ENCODE assay signal across 13 cellular contexts in genomic region chr6:11214911-11215310, GRCh38. TPM values are rescaled to one million over a fixed set of nuclear protein-coding genes. Genes with fewer than 3 reads are reported as not detected.
A peak's percentile ranks its signal among the peaks of the same experiment; 100 is the strongest.
DNase-seq lines count a peak whose midpoint lies in the region; ATAC-seq, FAIRE-seq and TF ChIP-seq lines count a peak whose summit lies in the region.
"Had no signal": no experiment of that assay in that cellular context is flagged by ENCODE, and none has a peak within 500 bp of the region (broad histone marks: within the 10 kb centered on the region; RNA-seq: fewer than 3 reads in every experiment).

No MANE protein-coding gene starts in this region.

- H3K9me3 ChIP-seq in ascending aorta (no peaks in the 10 kb centered on the region), endothelial cell of umbilical vein (replicated peaks; ENCODE audit: control insufficient read depth, insufficient read depth, low read length) (no peaks in the 10 kb centered on the region), thyroid gland (no peaks in the 10 kb centered on the region)

- no peak for TF ChIP-seq POLR2A in endothelial cell of umbilical vein (IDR thresholded peaks at IDR 0.05; ENCODE audit: low read depth, low read length)
- no peak for TF ChIP-seq POLR2A in thyroid gland (IDR thresholded peaks at IDR 0.05)

- TF ChIP-seq CTCF in ascending aorta (IDR thresholded peaks at IDR 0.05) (no peak), endothelial cell of umbilical vein (IDR thresholded peaks at IDR 0.05; ENCODE audit: extremely low read depth in 1 of 2, insufficient read depth in 1 of 2, low read depth in 1 of 2, low read length in 2 of 2) (no peak), natural killer cell (IDR thresholded peaks at IDR 0.05) (no peak), thyroid gland (IDR thresholded peaks at IDR 0.05) (no peak)

- H3K4me1 ChIP-seq in ascending aorta (peaks cover 53 to 92% of the 10 kb centered on the region in 2 donors), endothelial cell of umbilical vein (ENCODE audit: control insufficient read depth, extremely low read depth, insufficient read depth, low read length) (peaks cover 100% of the 10 kb centered on the region), thyroid gland (peaks cover 70 to 99% of the 10 kb centered on the region in 2 donors)

- H3K4me3 ChIP-seq in ascending aorta (peak overlapping the region; percentile 5 to 32), endothelial cell of umbilical vein (replicated peaks in 1 of 3; ENCODE audit: insufficient read depth in 1 of 3, low read depth in 1 of 3, low read length in 3 of 3) (no peak overlapping the region), thyroid gland (replicated peaks in 1 of 3) (no peak overlapping the region)
- H3K4me3 ChIP-seq: PC-9 had no signal

- BruUV-seq in endothelial cell of umbilical vein (replicated peaks; lab: Mats Ljungman, UMichigan): no TSS peak

- no peaks in the 10 kb centered on the region for H3K27me3 Mint-ChIP-seq in natural killer cell (ENCODE audit: low read depth in 2 of 2)
- H3K27me3 Mint-ChIP-seq: activated CD4-positive, alpha-beta memory T cell treated with anti-CD3 and anti-CD28 coated beads for 36 hours had no signal

- H3K9me3 Mint-ChIP-seq in natural killer cell: no peaks in the 10 kb centered on the region
- H3K9me3 Mint-ChIP-seq: activated CD4-positive, alpha-beta memory T cell treated with anti-CD3 and anti-CD28 coated beads for 36 hours had no signal

- peak overlapping the region; percentile 91 to 94 for H3K27ac ChIP-seq in ascending aorta
- peak overlapping the region; percentile 77 for H3K27ac ChIP-seq in endothelial cell of umbilical vein (ENCODE audit: insufficient read depth, low read depth, low read length)
- H3K27ac ChIP-seq in thyroid gland: peak overlapping the region; percentile 84 to 86 (median 85)
- H3K27ac ChIP-seq: PC-9 had no signal

- no peak overlapping the region for H3K4me2 ChIP-seq in endothelial cell of umbilical vein (ENCODE audit: insufficient read depth, low read length)
- H3K4me2 ChIP-seq: PC-9 had no signal

- ATAC-seq in natural killer cell (no peak), GM18907 (IDR thresholded peaks at IDR 0.05; ENCODE audit: unreplicated experiment) (no peak), HG02798 (IDR thresholded peaks at IDR 0.05; ENCODE audit: poor library complexity, unreplicated experiment) (no peak)

- H3K4me3 Mint-ChIP-seq in natural killer cell: no peak overlapping the region
- H3K4me3 Mint-ChIP-seq: activated CD4-positive, alpha-beta memory T cell treated with anti-CD3 and anti-CD28 coated beads for 36 hours had no signal

- H3K79me2 ChIP-seq in endothelial cell of umbilical vein (ENCODE audit: control insufficient read depth, insufficient read depth, low read length): peaks cover 58% of the 10 kb centered on the region

- dilution Hi-C loops in endothelial cell of umbilical vein (cut with MboI; ENCODE audit: extremely low pct_ligation_motif_present, low sequenced_read_pairs): no loop called here

- no peaks in the 10 kb centered on the region for H3K27me3 ChIP-seq in ascending aorta
- no peaks in the 10 kb centered on the region for H3K27me3 ChIP-seq in endothelial cell of umbilical vein (ENCODE audit: control insufficient read depth in 2 of 2, insufficient read depth in 2 of 2, low read length in 2 of 2)
- no peaks in the 10 kb centered on the region for H3K27me3 ChIP-seq in thyroid gland

- intact Hi-C loops in ascending aorta (cut with DNase I): loop anchor here (2.0 kb wide), 1 partner anchor 16 kb away; no protein-coding TSS in a partner anchor
- intact Hi-C loops in endothelial cell of umbilical vein (cut with micrococcal nuclease): loop anchor here (5.0 to 10.0 kb wide), 4 partner anchors 123 to 1370 kb away; partner anchors contain the start of genes EDN1, HIVEP1 and SMIM13
- intact Hi-C loops in natural killer cell (cut with micrococcal nuclease): no loop called here
- intact Hi-C loops in thyroid gland (cut with DNase I): no loop called here

- 67% methylated on average over 9 of the region's 9 CpGs for WGBS in thyroid gland, 2 donors

- peak overlapping the region; percentile 17 for H3K9ac ChIP-seq in endothelial cell of umbilical vein (replicated peaks; ENCODE audit: extremely low read depth, insufficient read depth, low read length)

- H3K9me1 ChIP-seq in endothelial cell of umbilical vein (replicated peaks; ENCODE audit: control insufficient read depth, extremely low read depth, insufficient read depth, low read length): no peaks in the 10 kb centered on the region

- H3K27ac Mint-ChIP-seq in natural killer cell: peak overlapping the region; percentile 41 to 62
- H3K27ac Mint-ChIP-seq: activated CD4-positive, alpha-beta memory T cell treated with anti-CD3 and anti-CD28 coated beads for 36 hours had no signal

- no peak for FAIRE-seq in endothelial cell of umbilical vein (lab: Jason Lieb, UNC)

- no peaks in the 10 kb centered on the region for H4K20me1 ChIP-seq in endothelial cell of umbilical vein (replicated peaks; ENCODE audit: control insufficient read depth, extremely low read depth, insufficient read depth, low read length)

- POLR2A ChIA-PET in endothelial cell of umbilical vein (lab: Charles Lee): interaction anchor here (1.6 kb wide), 1 partner anchor 16 kb away, joined by 7 read pairs; no protein-coding TSS in a partner anchor

- peaks cover 94 to 99% of the 10 kb centered on the region in 2 donors for H3K4me1 Mint-ChIP-seq in natural killer cell

- H3K36me3 ChIP-seq in ascending aorta (peaks cover 26 to 63% of the 10 kb centered on the region in 2 donors), endothelial cell of umbilical vein (ENCODE audit: control insufficient read depth in 2 of 2, extremely low read depth in 1 of 2, insufficient read depth in 2 of 2, low read length in 2 of 2) (peaks cover 0 to 4% of the 10 kb centered on the region in 2 experiments), thyroid gland (peaks cover 5 to 7% of the 10 kb centered on the region in 2 donors)

- DNase-seq in ascending aorta (ENCODE audit: low spot score in 2 of 2) (no peak), endothelial cell of umbilical vein (ENCODE audit: low read depth, low spot score) (peak; percentile 8), natural killer cell (no peak), thyroid gland (peak in 1 of 2 donors; percentile 23), HuH-7.5 (ENCODE audit: low spot score) (no peak)
- DNase-seq: activated CD4-positive, alpha-beta memory T cell treated with anti-CD3 and anti-CD28 coated beads for 36 hours; effector CD4-positive, alpha-beta T cell; GDM1; NCI-H2081 treated with DMSO at 0.1 percent for 48 hours; NCI-H748 treated with DMSO at 0.1 percent for 48 hours; PC-9 had no signal

- H3K36me3 Mint-ChIP-seq in natural killer cell: peaks cover 7% of the 10 kb centered on the region

- H2AFZ ChIP-seq in endothelial cell of umbilical vein (ENCODE audit: low read depth, low read length): no peak overlapping the region
- H2AFZ ChIP-seq: PC-9 had no signal

- CTCF ChIA-PET in endothelial cell of umbilical vein (lab: Charles Lee): interaction anchor here (3.7 kb wide), 1 partner anchor 8 kb away, joined by 18 read pairs; no protein-coding TSS in a partner anchor

TF ChIP-seq in endothelial cell of umbilical vein, 7 proteins besides CTCF, POLR2A, EP300 and RAD21:
- TF ChIP-seq POLR2AphosphoS5 (IDR thresholded peaks at IDR 0.05; ENCODE audit: insufficient read depth, low read depth, low read length): no peak
- no peak for TF ChIP-seq GATA2 (IDR thresholded peaks at IDR 0.05; ENCODE audit: insufficient read depth, insufficient read length, low read depth, low read length)
- no peak for TF ChIP-seq MYC (IDR thresholded peaks at IDR 0.05; ENCODE audit: low read depth, low read length)
- TF ChIP-seq, protein P1, sequence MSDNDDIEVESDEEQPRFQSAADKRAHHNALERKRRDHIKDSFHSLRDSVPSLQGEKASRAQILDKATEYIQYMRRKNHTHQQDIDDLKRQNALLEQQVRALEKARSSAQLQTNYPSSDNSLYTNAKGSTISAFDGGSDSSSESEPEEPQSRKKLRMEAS (IDR thresholded peaks at IDR 0.05; ENCODE audit: insufficient read depth, insufficient read length): no peak
- TF ChIP-seq JUN (IDR thresholded peaks at IDR 0.05; ENCODE audit: borderline replicate concordance, insufficient read depth, insufficient read length, low read depth): no peak
- no peak for TF ChIP-seq EZH2 (IDR thresholded peaks at IDR 0.05; ENCODE audit: borderline replicate concordance, low read depth, low read length, severe bottlenecking)
- no peak for TF ChIP-seq FOS (IDR thresholded peaks at IDR 0.05; ENCODE audit: borderline replicate concordance, insufficient read depth, low read length)

RNA-seq across cellular contexts. Expression of gene NEDD9, which starts 17.6 kb away (rescaled TPM):
- total RNA-seq in ascending aorta (150 TPM), endothelial cell of umbilical vein (55.2 and 73.0 TPM in 2 replicates), natural killer cell (100 to 1,000 TPM; 106 to 110 (median 107) TPM), thyroid gland (10 to 100 TPM; 42.1 to 78.3 (median 61.7) TPM)
- 61.0 and 69.8 TPM in 2 replicates for polyA plus RNA-seq in endothelial cell of umbilical vein
- polyA plus RNA-seq in endothelial cell of umbilical vein (2011; cell fraction: cytosol; rRNA removed): 50.2 and 54.6 TPM in 2 replicates
- polyA plus RNA-seq in endothelial cell of umbilical vein (2011; cell fraction: nucleus; rRNA removed): 129 and 134 TPM in 2 replicates
- polyA plus RNA-seq in endothelial cell of umbilical vein (2012): 41.1 and 43.9 TPM in 2 replicates
- 132 and 144 TPM in 2 replicates for polyA minus RNA-seq in endothelial cell of umbilical vein
- 3.8 TPM for polyA minus RNA-seq in endothelial cell of umbilical vein (2011; cell fraction: cytosol; rRNA and poly(A)+ RNA removed)
- polyA minus RNA-seq in endothelial cell of umbilical vein (2011; cell fraction: nucleus; rRNA and poly(A)+ RNA removed): 133 and 155 TPM in 2 replicates

Comparison
In these comparisons a context has a peak if more than half of its experiments do, and no peak if none do; other contexts are left out.
1. H3K4me3 ChIP-seq: peak in ascending aorta (2 of 2); none in endothelial cell of umbilical vein (0 of 3) and thyroid gland (0 of 3).
2. intact Hi-C loops: an anchor here in ascending aorta (2.0 kb wide) and endothelial cell of umbilical vein (5.0 to 10.0 kb wide); none called in natural killer cell and thyroid gland.
3. Peak in every context shown above with its lines, with median percentiles within 50 percentile points of each other: H3K27ac ChIP-seq.